32 cellular contexts compared by ENCODE assay signal in the genomic region with DNA sequence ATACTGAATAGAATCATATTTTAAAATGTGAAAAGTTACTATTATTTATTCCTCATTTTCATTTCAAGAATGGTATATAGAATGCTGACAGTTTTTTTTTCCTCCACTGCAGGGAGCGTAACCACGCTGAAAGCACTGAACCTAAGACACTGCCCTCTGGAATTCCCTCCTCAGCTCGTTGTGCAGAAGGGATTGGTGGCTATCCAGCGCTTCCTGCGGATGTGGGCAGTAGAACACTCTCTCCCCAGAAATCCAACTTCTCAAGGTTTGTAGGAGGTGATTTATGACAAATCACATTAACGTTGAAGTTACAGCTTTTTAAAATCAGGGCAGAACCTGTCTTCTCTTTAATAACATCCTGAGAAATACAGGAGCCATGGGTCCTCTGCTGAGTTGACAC.
"Had no signal": no experiment of that assay in that cellular context is flagged by ENCODE, and none has a peak within 500 bp of the region (broad histone marks: within the 10 kb centered on the region; RNA-seq: fewer than 3 reads in every experiment).

No MANE protein-coding gene starts in this region.

- H3K27me3 ChIP-seq: neutrophil, ovary, right lobe of liver, spleen, suprapubic skin, testis, tibial artery, transverse colon, upper lobe of right lung, uterus had no signal

- H3K9me3 ChIP-seq: neutrophil, ovary, prostate gland, right lobe of liver, suprapubic skin, testis, tibial artery, transverse colon, upper lobe of right lung, uterus had no signal

- H3K27ac Mint-ChIP-seq: naive thymus-derived CD8-positive, alpha-beta T cell; natural killer cell treated with Interleukin-12 subunit alpha and Interleukin-12 subunit beta and Interleukin-15 and Interleukin-18, amount 100 ng/mL, for 72 hours; nephron progenitor cell; stimulated activated naive CD8-positive, alpha-beta T cell treated with anti-CD3 and anti-CD28 coated beads, Interleukin-15, amount 100 ng/mL, for 72 hours; type B pancreatic cell had no signal

- H3K36me3 ChIP-seq: neutrophil, ovary, right lobe of liver, transverse colon, uterus had no signal

- H3K9me3 Mint-ChIP-seq: natural killer cell treated with Interleukin-12 subunit alpha and Interleukin-12 subunit beta and Interleukin-15 and Interleukin-18, amount 100 ng/mL, for 72 hours; neural crest cell; type B pancreatic cell had no signal

- H3K4me1 ChIP-seq: parathyroid adenoma, prostate gland, suprapubic skin, testis, tibial artery, transverse colon, upper lobe of right lung, uterus had no signal

- H3K4me1 Mint-ChIP-seq: neural crest cell; stimulated activated naive CD8-positive, alpha-beta T cell treated with anti-CD3 and anti-CD28 coated beads, Interleukin-15, amount 100 ng/mL, for 72 hours had no signal

- H3K27ac ChIP-seq: neutrophil, ovary, parathyroid adenoma, prostate gland, right lobe of liver, skin epidermis, spleen, suprapubic skin, testis, tibial artery, transverse colon, upper lobe of right lung, uterus had no signal

- H3K4me3 Mint-ChIP-seq: naive thymus-derived CD8-positive, alpha-beta T cell; natural killer cell treated with Interleukin-12 subunit alpha and Interleukin-12 subunit beta and Interleukin-15 and Interleukin-18, amount 100 ng/mL, for 72 hours; nephron progenitor cell; neural crest cell; stimulated activated memory B cell treated with anti-CD40 and anti-IgM and Interleukin-4, amounts not matched to agents 10 μg/mL and 1 μg/mL and 100 μg/mL, for 72 hours; stimulated activated naive CD8-positive, alpha-beta T cell treated with anti-CD3 and anti-CD28 coated beads, Interleukin-15, amount 100 ng/mL, for 72 hours; type B pancreatic cell had no signal

- H3K36me3 Mint-ChIP-seq: natural killer cell treated with Interleukin-12 subunit alpha and Interleukin-12 subunit beta and Interleukin-15 and Interleukin-18, amount 100 ng/mL, for 72 hours had no signal

- ATAC-seq: naive thymus-derived CD8-positive, alpha-beta T cell; natural killer cell treated with Interleukin-12 subunit alpha and Interleukin-12 subunit beta and Interleukin-15 and Interleukin-18, amount 100 ng/mL, for 72 hours; right cardiac atrium; stimulated activated memory B cell treated with anti-CD40 and anti-IgM and Interleukin-4, amounts not matched to agents 10 μg/mL and 1 μg/mL and 100 μg/mL, for 72 hours; stimulated activated naive CD8-positive, alpha-beta T cell treated with anti-CD3 and anti-CD28 coated beads, Interleukin-15, amount 100 ng/mL, for 72 hours; stimulated activated naive CD8-positive, alpha-beta T cell treated with anti-CD3 and anti-CD28 coated beads, Interleukin-15, Interleukin-2, amounts not matched to agents 100 U/mL and 50 U/mL, for 24 hours; upper lobe of right lung had no signal

- DNase-seq: naive B cell; nephron progenitor cell; nucleus accumbens; ovary; stimulated activated CD4-positive, alpha-beta T cell treated with anti-CD3 and anti-CD28 coated beads, Interleukin-12 subunit alpha, Interleukin-12 subunit beta, amount 100 ng/mL, for 4 hours; stimulated activated CD4-positive, alpha-beta T cell treated with anti-CD3 and anti-CD28 coated beads, Interleukin-1b, Interleukin-23, amount 100 ng/mL, for 48 hours; stimulated activated CD4-positive, alpha-beta T cell treated with anti-CD3 and anti-CD28 coated beads, Interleukin-4, amount 100 ng/mL, for 1 hour; stimulated activated CD4-positive, alpha-beta T cell treated with anti-CD3 and anti-CD28 coated beads, Interleukin-4, amount 100 ng/mL, for 4 hours; stimulated activated CD8-positive, alpha-beta memory T cell treated with anti-CD3 and anti-CD28 coated beads, Interleukin-4, amount 100 ng/mL, for 48 hours; stimulated activated naive CD4-positive, alpha-beta T cell; stimulated activated naive CD8-positive, alpha-beta T cell treated with anti-CD3 and anti-CD28 coated beads, Interleukin-15, amount 100 ng/mL, for 72 hours; stimulated activated naive CD8-positive, alpha-beta T cell treated with anti-CD3 and anti-CD28 coated beads, Interleukin-15, Interleukin-2, amounts not matched to agents 100 U/mL and 50 U/mL, for 24 hours; substantia nigra; testis; transverse colon; uterus had no signal

- H3K79me2 ChIP-seq: parathyroid adenoma had no signal

- H3K27me3 Mint-ChIP-seq: naive B cell; naive thymus-derived CD8-positive, alpha-beta T cell; natural killer cell treated with Interleukin-12 subunit alpha and Interleukin-12 subunit beta and Interleukin-15 and Interleukin-18, amount 100 ng/mL, for 72 hours; stimulated activated memory B cell treated with anti-CD40 and anti-IgM and Interleukin-4, amounts not matched to agents 10 μg/mL and 1 μg/mL and 100 μg/mL, for 72 hours; stimulated activated naive CD8-positive, alpha-beta T cell treated with anti-CD3 and anti-CD28 coated beads, Interleukin-15, amount 100 ng/mL, for 72 hours; type B pancreatic cell had no signal

- H3K4me3 ChIP-seq: ovary, prostate gland, right lobe of liver, skin epidermis, smooth muscle cell, spleen, suprapubic skin, testis, tibial artery, transverse colon, upper lobe of right lung, uterus had no signal

- H3K4me2 ChIP-seq: smooth muscle cell had no signal

- H2AFZ ChIP-seq: parathyroid adenoma had no signal
